Comparison of ENCODE assay signal across 11 cellular contexts in genomic region chr16:54937673-54938350, GRCh38. TPM values are rescaled to one million over a fixed set of nuclear protein-coding genes. Genes with fewer than 3 reads are reported as not detected.
DNase-seq lines count a peak whose midpoint lies in the region; ATAC-seq and TF ChIP-seq lines count a peak whose summit lies in the region.
"Had no signal": no experiment of that assay in that cellular context is flagged by ENCODE, and none has a peak within 500 bp of the region (broad histone marks: within the 10 kb centered on the region; RNA-seq: fewer than 3 reads in every experiment).

No MANE protein-coding gene starts in this region.

- H3K4ac ChIP-seq in mesenchymal stem cell (ENCODE audit: low read depth in 1 of 2, low read length in 2 of 2), result no peak overlapping the region

- H3K27ac Mint-ChIP-seq in stimulated activated memory B cell treated with anti-CD40 and anti-IgM and Interleukin-4, amounts not matched to agents 10 μg/mL and 1 μg/mL and 100 μg/mL, for 72 hours, result no peak overlapping the region

- no peak overlapping the region for H3K18ac ChIP-seq in mesenchymal stem cell (ENCODE audit: low read depth in 1 of 2, low read length in 2 of 2)

- H4K8ac ChIP-seq in mesenchymal stem cell (ENCODE audit: low read length), result no peak overlapping the region

- H3K36me3 ChIP-seq in heart right ventricle (peaks cover 0 to 14% (median 0%) of the 10 kb centered on the region in 9 donors), mesenchymal stem cell (ENCODE audit: control insufficient read depth in 1 of 2, insufficient read depth in 2 of 2, low read depth in 1 of 2, low read length in 2 of 2) (peaks cover 3 to 14% of the 10 kb centered on the region in 2 experiments), vagina (no peaks in the 10 kb centered on the region)

- intact Hi-C loops in heart right ventricle (cut with DNase I), result loop anchor here in 8 of 10 donors (5.0 to 10.0 kb wide), 11 partner anchors 303 to 1163 kb away; partner anchors contain the start of genes IRX3 (in 3 of the 8) and IRX6 (in 3 of the 8)
- intact Hi-C loops in Right ventricle myocardium inferior (cut with DNase I), result loop anchor here (5.0 to 10.0 kb wide), 5 partner anchors 121 to 1233 kb away; partner anchors contain the start of genes FTO, IRX6 and RPGRIP1L
- intact Hi-C loops in vagina (cut with DNase I), result no loop called here

- no peak overlapping the region for H2BK12ac ChIP-seq in mesenchymal stem cell (ENCODE audit: low read length in 2 of 2)

- no peak overlapping the region for H2AFZ ChIP-seq in mesenchymal stem cell (ENCODE audit: low read depth, low read length)

- H3K79me1 ChIP-seq in mesenchymal stem cell (replicated peaks; ENCODE audit: low read length, poor library complexity, severe bottlenecking), result peaks cover 5% of the 10 kb centered on the region

- peaks cover 97% of the 10 kb centered on the region for H3K27me3 Mint-ChIP-seq in stimulated activated memory B cell treated with anti-CD40 and anti-IgM and Interleukin-4, amounts not matched to agents 10 μg/mL and 1 μg/mL and 100 μg/mL, for 72 hours

- WGBS in heart right ventricle, 2 donors, result 17 to 18% methylated on average over 44 of the region's 44 CpGs
- WGBS in mesenchymal stem cell, result 6% methylated on average over 39 of the region's 44 CpGs

- H3K36me3 Mint-ChIP-seq in stimulated activated memory B cell treated with anti-CD40 and anti-IgM and Interleukin-4, amounts not matched to agents 10 μg/mL and 1 μg/mL and 100 μg/mL, for 72 hours, result no peaks in the 10 kb centered on the region

- H2BK120ac ChIP-seq in mesenchymal stem cell (ENCODE audit: low read depth, low read length), result no peak overlapping the region

- peak overlapping the region in 6 of 10 donors; percentile 34 to 96 (median 92) for H3K27ac ChIP-seq in heart right ventricle
- no peak overlapping the region for H3K27ac ChIP-seq in mesenchymal stem cell (ENCODE audit: low read length, poor library complexity, severe bottlenecking)
- H3K27ac ChIP-seq in vagina, result no peak overlapping the region

- H3K9me3 ChIP-seq in heart right ventricle (no peaks in the 10 kb centered on the region), mesenchymal stem cell (ENCODE audit: control insufficient read depth, low read length) (no peaks in the 10 kb centered on the region), vagina (no peaks in the 10 kb centered on the region)

- H3K4me3 ChIP-seq in heart right ventricle, result peak overlapping the region in 9 of 10 donors; percentile 17 to 90 (median 78)
- peak overlapping the region; percentile 25 to 45 for H3K4me3 ChIP-seq in cardiac fibroblast (replicated peaks in 1 of 2; ENCODE audit: low read depth in 2 of 2, low read length in 2 of 2)
- H3K4me3 ChIP-seq in mesenchymal stem cell (ENCODE audit: insufficient read depth in 1 of 2, low read depth in 1 of 2, low read length in 2 of 2), result peak overlapping the region in 1 of 2 experiments; percentile 81
- H3K4me3 ChIP-seq in vagina, result peak overlapping the region; percentile 29 to 55

- no peak overlapping the region for H3K23ac ChIP-seq in mesenchymal stem cell (ENCODE audit: low read length in 2 of 2)

- no peak for DNase-seq in heart right ventricle
- no peak for DNase-seq in Right ventricle myocardium inferior (ENCODE audit: missing footprints)
- DNase-seq in cardiac fibroblast (ENCODE audit: low read depth in 2 of 2), result no peak
- no peak for DNase-seq in mesenchymal stem cell
- no peak for DNase-seq in vagina (ENCODE audit: extremely low spot score in 2 of 2)
- DNase-seq: foreskin melanocyte, NCI-H1092 treated with DMSO at 0.1 percent for 48 hours had no signal

- no peak overlapping the region for H2BK5ac ChIP-seq in mesenchymal stem cell (ENCODE audit: low read depth, low read length, poor library complexity, severe bottlenecking)

- ATAC-seq in heart right ventricle, result peak in 2 of 8 donors; percentile 1 to 14
- ATAC-seq in Right ventricle myocardium inferior, result no peak
- no peak for ATAC-seq in HG03469 (IDR thresholded peaks at IDR 0.05; ENCODE audit: unreplicated experiment)
- no peak for ATAC-seq in stimulated activated memory B cell treated with anti-CD40 and anti-IgM and Interleukin-4, amounts not matched to agents 10 μg/mL and 1 μg/mL and 100 μg/mL, for 72 hours
- no peak for ATAC-seq in GM21717 (IDR thresholded peaks at IDR 0.05; ENCODE audit: unreplicated experiment)
- ATAC-seq: sciatic nerve had no signal

- peak overlapping the region; percentile 88 for H3K4me2 ChIP-seq in mesenchymal stem cell (ENCODE audit: low read length, poor library complexity, severe bottlenecking)

- no peak for TF ChIP-seq POLR2A in vagina (IDR thresholded peaks at IDR 0.05)

- no peaks in the 10 kb centered on the region for H3K4me1 Mint-ChIP-seq in stimulated activated memory B cell treated with anti-CD40 and anti-IgM and Interleukin-4, amounts not matched to agents 10 μg/mL and 1 μg/mL and 100 μg/mL, for 72 hours

- peak in 2 of 9 donors; percentile 12 to 15 for TF ChIP-seq CTCF in heart right ventricle (IDR thresholded peaks at IDR 0.05)
- no peak for TF ChIP-seq CTCF in cardiac fibroblast (IDR thresholded peaks at IDR 0.05; ENCODE audit: low read depth, low read length)
- TF ChIP-seq CTCF in vagina (IDR thresholded peaks at IDR 0.05), result no peak

- H3K27me3 ChIP-seq in heart right ventricle, result peaks cover 0 to 100% (median 82%) of the 10 kb centered on the region in 7 donors
- H3K27me3 ChIP-seq in mesenchymal stem cell (ENCODE audit: control insufficient read depth in 1 of 2, insufficient read depth in 1 of 2, low read length in 2 of 2), result peaks cover 6 to 64% of the 10 kb centered on the region in 2 experiments
- peaks cover 9% of the 10 kb centered on the region for H3K27me3 ChIP-seq in vagina

- H4K91ac ChIP-seq in mesenchymal stem cell (ENCODE audit: low read length), result no peak overlapping the region

- H3K9ac ChIP-seq in mesenchymal stem cell (ENCODE audit: low read length), result peak overlapping the region; percentile 94

- H3K4me1 ChIP-seq in heart right ventricle (peaks cover 3 to 39% (median 29%) of the 10 kb centered on the region in 9 donors), mesenchymal stem cell (ENCODE audit: control insufficient read depth, insufficient read depth, low read depth, low read length) (peaks cover 31% of the 10 kb centered on the region), vagina (peaks cover 25% of the 10 kb centered on the region)

- no peak overlapping the region for H2BK15ac ChIP-seq in mesenchymal stem cell (ENCODE audit: low read depth, poor library complexity, severe bottlenecking)

- no peak overlapping the region for H3K14ac ChIP-seq in mesenchymal stem cell (ENCODE audit: low read length in 2 of 2)

- no peak overlapping the region for H3K4me3 Mint-ChIP-seq in stimulated activated memory B cell treated with anti-CD40 and anti-IgM and Interleukin-4, amounts not matched to agents 10 μg/mL and 1 μg/mL and 100 μg/mL, for 72 hours

- H2AK5ac ChIP-seq in mesenchymal stem cell (ENCODE audit: low read length, severe bottlenecking), result no peak overlapping the region

- no peaks in the 10 kb centered on the region for H3K9me3 Mint-ChIP-seq in stimulated activated memory B cell treated with anti-CD40 and anti-IgM and Interleukin-4, amounts not matched to agents 10 μg/mL and 1 μg/mL and 100 μg/mL, for 72 hours

RNA-seq across cellular contexts. Expression of gene IRX5, which starts 7.1 kb away (rescaled TPM):
- 10 to 100 TPM in 8 of 10 donors, 1 to 10 TPM in 2; 3.7 to 39.8 (median 24.5) TPM for total RNA-seq in heart right ventricle
- polyA plus RNA-seq in heart right ventricle, result 10 to 100 TPM; 13.7 to 21.8 TPM
- 13.2 TPM for total RNA-seq in Right ventricle myocardium inferior
- 0.06 TPM for polyA plus RNA-seq in mesenchymal stem cell (2013, experiment 1 of 2)
- polyA plus RNA-seq in mesenchymal stem cell (2013, experiment 2 of 2), result 0.05 TPM
- total RNA-seq in vagina, result 11.0 TPM

Comparison
In these comparisons a context has a peak if more than half of its experiments do, and no peak if none do; other contexts are left out.
1. H3K27ac ChIP-seq: peak in heart right ventricle (6 of 10); none in mesenchymal stem cell (single experiment) and vagina (single experiment).